ENCODE assay signal across 8 cellular contexts in genomic region chr3:110506890-110507289, GRCh38.
"Had no signal": no experiment of that assay in that cellular context is flagged by ENCODE, and none has a peak within 500 bp of the region (broad histone marks: within the 10 kb centered on the region; RNA-seq: fewer than 3 reads in every experiment).

No MANE protein-coding gene starts in this region.

- H3K4me3 ChIP-seq: GM12878 had no signal

- FAIRE-seq: G401.6, GM12878, GM12891, GM12892, GM18507, GM19239 had no signal

- ATAC-seq: GM12878 had no signal

- DNase-seq: GDM1, GF-D8 had no signal
